Comparison of ENCODE assay signal across 8 cellular contexts in genomic region chr6:35049885-35050284, GRCh38.
A peak's percentile ranks its signal among the peaks of the same experiment; 100 is the strongest.
DNase-seq lines count a peak whose midpoint lies in the region; ATAC-seq and TF ChIP-seq lines count a peak whose summit lies in the region.

No MANE protein-coding gene starts in this region.

- intact Hi-C loops in Right ventricle myocardium superior (cut with DNase I) = no loop called here

- H3K27ac ChIP-seq in SJCRH30 (peak overlapping the region; percentile 97), smooth muscle cell (ENCODE audit: low read depth) (peak overlapping the region; percentile 98)

- ATAC-seq in Right ventricle myocardium superior (ENCODE audit: poor library complexity) (peak; percentile 37), GM21447 (IDR thresholded peaks at IDR 0.05; ENCODE audit: unreplicated experiment) (no peak), HG02870 (IDR thresholded peaks at IDR 0.05; ENCODE audit: unreplicated experiment) (no peak)

- H3K27me3 ChIP-seq in SJCRH30 (no peaks in the 10 kb centered on the region), smooth muscle cell (ENCODE audit: low read depth) (no peaks in the 10 kb centered on the region)

- WGBS in smooth muscle cell (ENCODE audit: low lambda C conversion rate) = 25% methylated on average over 6 of the region's 6 CpGs

- peak overlapping the region; percentile 6; the same call in 1 of the 2 replicates for H3K4me3 ChIP-seq in SJCRH30
- no peak overlapping the region for H3K4me3 ChIP-seq in smooth muscle cell

- DNase-seq in HCEC 1CT (peak; percentile 61), SJCRH30 (peak; percentile 84), Right ventricle myocardium superior (peak; percentile 73), smooth muscle cell (lab: John Stamatoyannopoulos, UW; ENCODE audit: unreplicated experiment) (peak; percentile 24), GOT3 (lab: John Stamatoyannopoulos, UW) (no peak)
- DNase-seq in stimulated activated CD4-positive, alpha-beta T cell treated with anti-CD3 and anti-CD28 coated beads, Interleukin-4, amount 100 ng/mL, for 24 hours = no peak

- peak overlapping the region; percentile 70 for H3K4me2 ChIP-seq in smooth muscle cell

- peaks cover 75% of the 10 kb centered on the region for H3F3A ChIP-seq in smooth muscle cell (ENCODE audit: low read depth)

- H3K4me1 ChIP-seq in SJCRH30 (peaks cover 35% of the 10 kb centered on the region), smooth muscle cell (ENCODE audit: low read depth) (peaks cover 82% of the 10 kb centered on the region)

- peak overlapping the region; percentile 88 for H3K9ac ChIP-seq in smooth muscle cell (ENCODE audit: low read depth)

- H3K79me2 ChIP-seq in smooth muscle cell (ENCODE audit: low read depth) = peaks cover 16% of the 10 kb centered on the region

- no peak for TF ChIP-seq CTCF in smooth muscle cell (IDR thresholded peaks at IDR 0.05; ENCODE audit: borderline replicate concordance, insufficient read depth, poor library complexity, severe bottlenecking)

- no peak overlapping the region for H2AFZ ChIP-seq in smooth muscle cell (ENCODE audit: low read depth)

- H3K36me3 ChIP-seq in SJCRH30 = peaks cover 7% of the 10 kb centered on the region
- H3K36me3 ChIP-seq in smooth muscle cell (ENCODE audit: low read depth) = no peaks in the 10 kb centered on the region

- no peaks in the 10 kb centered on the region for H3K9me3 ChIP-seq in SJCRH30 (replicated peaks)
- no peaks in the 10 kb centered on the region for H3K9me3 ChIP-seq in smooth muscle cell (replicated peaks; ENCODE audit: low read depth)

- H4K20me1 ChIP-seq in smooth muscle cell (ENCODE audit: low read depth) = no peaks in the 10 kb centered on the region

Comparison
In these comparisons a context has a peak if more than half of its experiments do, and no peak if none do; other contexts are left out.
1. DNase-seq: peak in HCEC 1CT (single experiment), SJCRH30 (2 of 2), Right ventricle myocardium superior (single experiment) and smooth muscle cell (single experiment); none in stimulated activated CD4-positive, alpha-beta T cell treated with anti-CD3 and anti-CD28 coated beads, Interleukin-4, amount 100 ng/mL, for 24 hours (single experiment) and GOT3 (single experiment).